26 cellular contexts compared by ENCODE assay signal in the genomic region with DNA sequence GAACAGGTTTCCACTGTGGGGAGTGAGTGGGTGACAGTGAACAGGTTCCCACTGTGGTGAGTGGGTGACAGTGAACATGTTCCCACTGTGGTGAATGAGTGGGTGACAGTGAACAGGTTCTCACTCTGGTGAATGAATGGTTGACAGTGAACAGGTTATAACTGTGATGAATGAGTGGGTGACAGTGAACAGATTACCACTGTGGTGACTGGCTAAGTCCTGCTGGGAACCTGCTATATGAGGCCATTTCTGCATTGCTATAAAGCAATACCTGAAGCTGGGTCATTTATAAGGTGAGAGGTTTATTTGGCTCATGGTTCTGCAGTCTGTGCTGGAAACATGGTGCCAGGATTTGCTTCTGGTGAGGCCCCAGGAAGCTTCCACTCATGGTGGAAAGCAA.
"Had no signal": no experiment of that assay in that cellular context is flagged by ENCODE, and none has a peak within 500 bp of the region (broad histone marks: within the 10 kb centered on the region; RNA-seq: fewer than 3 reads in every experiment).

No MANE protein-coding gene starts in this region.

- H3K4me3 Mint-ChIP-seq: activated CD8-positive, alpha-beta T cell treated with anti-CD3 and anti-CD28 coated beads for 36 hours; activated naive CD8-positive, alpha-beta T cell; activated T-helper 1 cell treated with anti-CD3 and anti-CD28 coated beads, Interleukin-12 subunit alpha, Interleukin-12 subunit beta, Interleukin-2, Interleukin-4 antibody, amounts not matched to agents 30 ng/mL and 10 ng/mL and 1 ng/mL, durations not matched to agents 14 hours and 24 hours and 36 hours had no signal

- H3K27ac ChIP-seq: body of pancreas had no signal

- H3K4me3 ChIP-seq: body of pancreas had no signal

- H3K27me3 Mint-ChIP-seq: activated CD8-positive, alpha-beta T cell treated with anti-CD3 and anti-CD28 coated beads for 36 hours had no signal

- H3K36me3 Mint-ChIP-seq: activated naive CD8-positive, alpha-beta T cell had no signal

- FAIRE-seq: frontal cortex had no signal

- DNase-seq: activated CD4-positive, alpha-beta T cell treated with anti-CD3 and anti-CD28 coated beads for 4 hours; activated CD4-positive, alpha-beta T cell treated with anti-CD3 and anti-CD28 coated beads, Interleukin-2, amount 50 U/mL, for 1 hour; activated CD4-positive, alpha-beta T cell treated with anti-CD3 and anti-CD28 coated beads, Interleukin-2, amount 50 U/mL, for 48 hours; activated CD4-positive, CD25-positive, alpha-beta regulatory T cell; activated CD4-positive, CD25-positive, alpha-beta regulatory T cell treated with anti-CD3 and anti-CD28 coated beads, Interleukin-2, amount 50 U/mL, for 72 hours; activated CD8-positive, alpha-beta memory T cell treated with anti-CD3 and anti-CD28 coated beads for 24 hours; activated CD8-positive, alpha-beta T cell treated with anti-CD3 and anti-CD28 coated beads for 36 hours; activated effector memory CD4-positive, alpha-beta T cell treated with anti-CD3 and anti-CD28 coated beads, Interleukin-2, amount 50 U/mL, for 16 hours; activated naive CD4-positive, alpha-beta T cell treated with anti-CD3 and anti-CD28 coated beads, Interleukin-2, amount 50 U/mL, for 16 hours; activated T-cell treated with anti-CD3 and anti-CD28 coated beads, Interleukin-2, amount 50 U/mL, for 48 hours; amniotic stem cell; aorta; body of pancreas; central memory CD4-positive, alpha-beta T cell; cortex of kidney; dermis blood vessel endothelial cell; effector CD8-positive, alpha-beta T cell; foreskin fibroblast; head of caudate nucleus; T-helper 1 cell; T-helper 2 cell had no signal

- H3K9me3 Mint-ChIP-seq: activated T-helper 1 cell treated with anti-CD3 and anti-CD28 coated beads, Interleukin-12 subunit alpha, Interleukin-12 subunit beta, Interleukin-2, Interleukin-4 antibody, amounts not matched to agents 30 ng/mL and 10 ng/mL and 1 ng/mL, durations not matched to agents 14 hours and 24 hours and 36 hours; activated T-helper 2 cell treated with anti-CD3 and anti-CD28 coated beads, Interferon-gamma antibody, Interleukin-2, Interleukin-4, amounts not matched to agents 10 μg/mL and 5 μg/mL and 100 μg/mL, durations not matched to agents 14 hours and 24 hours and 36 hours had no signal

- H3K9me3 ChIP-seq: body of pancreas had no signal

- H3K27ac Mint-ChIP-seq: activated CD8-positive, alpha-beta T cell treated with anti-CD3 and anti-CD28 coated beads for 36 hours; activated naive CD8-positive, alpha-beta T cell had no signal

- ATAC-seq: activated CD8-positive, alpha-beta T cell treated with anti-CD3 and anti-CD28 coated beads for 36 hours; body of pancreas; esophagus mucosa had no signal

- H3K27me3 ChIP-seq: body of pancreas had no signal

- H3K4me1 ChIP-seq: body of pancreas had no signal
